In genomic region chr10:100969175-100970075, GRCh38 we compare ENCODE assay signal across 8 cellular contexts. TPM values are rescaled to one million over a fixed set of nuclear protein-coding genes. Genes with fewer than 3 reads are reported as not detected.
A peak's percentile ranks its signal among the peaks of the same experiment; 100 is the strongest.
DNase-seq lines count a peak whose midpoint lies in the region; ATAC-seq, FAIRE-seq and TF ChIP-seq lines count a peak whose summit lies in the region.

SEMA4G (plus strand) TSS chr10:100969504; CDS start chr10:100972913, 3,409 bp downstream.

- H3K4me3 ChIP-seq in A549 (peak within 1 kb of the TSS; percentile 84), fibroblast of lung (replicated peaks in 1 of 4; ENCODE audit: control extremely low read depth in 1 of 4, insufficient read depth in 1 of 4, low read depth in 3 of 4, low read length in 4 of 4) (peak within 1 kb of the TSS; percentile 40 to 68 (median 44)), upper lobe of right lung (peak within 1 kb of the TSS; percentile 66)

- no peak for FAIRE-seq in A549 (lab: Jason Lieb, UNC)

- ATAC-seq in A549 (peak; percentile 58 to 88), natural killer cell (peak; percentile 69 to 86 (median 83)), upper lobe of right lung (peak; percentile 78), HG03378 (IDR thresholded peaks at IDR 0.05; ENCODE audit: unreplicated experiment) (no peak)

- no peaks in the 10 kb centered on the region for H3K36me3 Mint-ChIP-seq in natural killer cell

- peak within 1 kb of the TSS; percentile 21 for H3K9ac ChIP-seq in fibroblast of lung (ENCODE audit: insufficient read depth, low read length)

- no peaks in the 10 kb centered on the region for H3K79me2 ChIP-seq in fibroblast of lung (ENCODE audit: control insufficient read depth, insufficient read depth, low read length)

- H3K9me3 ChIP-seq in A549 (no peaks in the 10 kb centered on the region), fibroblast of lung (ENCODE audit: control insufficient read depth, insufficient read depth, low read depth, low read length) (no peaks in the 10 kb centered on the region), upper lobe of right lung (no peaks in the 10 kb centered on the region)

- CTCF ChIA-PET in A549 (lab: Yijun Ruan, JAX), result interaction anchor here (0.6 to 2.8 kb wide), 20 partner anchors 11 to 601 kb away, joined by 3 to 13 read pairs (median 4); partner anchors contain the start of genes PDZD7 and SFXN3

- H3K27ac ChIP-seq in A549, result peak within 1 kb of the TSS; percentile 70 to 88
- H3K27ac ChIP-seq in fibroblast of lung (ENCODE audit: insufficient read depth, low read length), result no peak within 1 kb of the TSS
- no peak within 1 kb of the TSS for H3K27ac ChIP-seq in upper lobe of right lung

- TF ChIP-seq CTCF in A549 (IDR thresholded peaks at IDR 0.05) (peak; percentile 60), GM12874 (IDR thresholded peaks at IDR 0.05; ENCODE audit: insufficient read depth, low read depth, low read length) (peak; percentile 88), fibroblast of lung (conservative IDR thresholded peaks at IDR 0.05 in 1 of 2, IDR thresholded peaks at IDR 0.05 in 1 of 2; ENCODE audit: low read depth in 1 of 2, low read length in 2 of 2) (peak; percentile 61 to 77), natural killer cell (IDR thresholded peaks at IDR 0.05) (peak; percentile 72), upper lobe of right lung (IDR thresholded peaks at IDR 0.05) (peak; percentile 70)

- H3K4me1 ChIP-seq in A549 (peaks cover 34% of the 10 kb centered on the region), fibroblast of lung (ENCODE audit: control insufficient read depth, extremely low read depth, insufficient read depth, low read length) (peaks cover 3% of the 10 kb centered on the region), upper lobe of right lung (peaks cover 13% of the 10 kb centered on the region)

- H3K9me3 Mint-ChIP-seq in natural killer cell, result no peaks in the 10 kb centered on the region

- H3K36me3 ChIP-seq in fibroblast of lung (ENCODE audit: control insufficient read depth, insufficient read depth, low read length) (peaks cover 2% of the 10 kb centered on the region), upper lobe of right lung (peaks cover 14% of the 10 kb centered on the region)

- WGBS in A549 (ENCODE audit: missing lambda C conversion rate), result 0% methylated on average over 23 of the region's 71 CpGs

- H3K27me3 ChIP-seq in fibroblast of lung (ENCODE audit: control insufficient read depth, insufficient read depth, low read length), result no peaks in the 10 kb centered on the region
- H3K27me3 ChIP-seq in upper lobe of right lung, result no peaks in the 10 kb centered on the region

- peak within 1 kb of the TSS; percentile 81 for H3K4me3 Mint-ChIP-seq in natural killer cell

- H3K27me3 Mint-ChIP-seq in natural killer cell (ENCODE audit: low read depth in 2 of 2), result no peaks in the 10 kb centered on the region

- intact Hi-C loops in natural killer cell (cut with micrococcal nuclease), result loop anchor here (1.0 kb wide), 1 partner anchor 44 kb away; no protein-coding TSS in a partner anchor
- intact Hi-C loops in upper lobe of right lung (cut with DNase I), result no loop called here

- TF ChIP-seq RAD21 in A549 (conservative IDR thresholded peaks at IDR 0.05 in 1 of 2, IDR thresholded peaks at IDR 0.05 in 1 of 2), result peak in 1 of 2 experiments; percentile 23; a peak in 1 of 5 replicates

- no peaks in the 10 kb centered on the region for H4K20me1 ChIP-seq in fibroblast of lung (ENCODE audit: control insufficient read depth, extremely low read depth, insufficient read depth, low read length)

- DNase-seq in A549 (ENCODE audit: low read depth in 1 of 2, low spot score in 1 of 2) (peak; percentile 44 to 79), NCI-H1105 (lab: John Stamatoyannopoulos, UW) (peak; percentile 50), fibroblast of lung (ENCODE audit: low read depth in 2 of 2) (peak; percentile 15 to 24), natural killer cell (peak; percentile 45), upper lobe of right lung (peak; percentile 77)
- peak; percentile 61 for DNase-seq in activated T-cell treated with anti-CD3 and anti-CD28 coated beads, Interleukin-2, amount 50 U/mL, for 1 hour

- peaks cover 9 to 27% of the 10 kb centered on the region in 2 donors for H3K4me1 Mint-ChIP-seq in natural killer cell

- peak within 1 kb of the TSS; percentile 79 for H2AFZ ChIP-seq in fibroblast of lung (ENCODE audit: low read length)

- peak within 1 kb of the TSS in 1 of 2 donors; percentile 48 for H3K27ac Mint-ChIP-seq in natural killer cell

- no peak; the same call in 1 of the 2 replicates for TF ChIP-seq POLR2A in A549 (IDR thresholded peaks at IDR 0.05; ENCODE audit: low read length)

- TF ChIP-seq EP300 in A549 (IDR thresholded peaks at IDR 0.05), result no peak

- POLR2A ChIA-PET in A549 (lab: Yijun Ruan, JAX), result no interaction called here

- H3K4me2 ChIP-seq in A549, result peak within 1 kb of the TSS; percentile 98
- peak within 1 kb of the TSS; percentile 87 for H3K4me2 ChIP-seq in fibroblast of lung (ENCODE audit: extremely low read depth, insufficient read depth, low read length)

TF ChIP-seq in A549, 52 proteins besides CTCF, POLR2A, EP300 and RAD21 (continues in another document):
- TF ChIP-seq E2F6 (IDR thresholded peaks at IDR 0.05; ENCODE audit: borderline replicate concordance, low read depth) (no peak), MYC (IDR thresholded peaks at IDR 0.05; ENCODE audit: borderline replicate concordance, low read length) (peak; percentile 57; the same call in 1 of the 2 replicates), ELK1 (IDR thresholded peaks at IDR 0.05; ENCODE audit: low read depth, low read length) (no peak), ZNF302 (CRISPR knock-in tag; IDR thresholded peaks at IDR 0.05) (no peak), HEYL (CRISPR knock-in tag; IDR thresholded peaks at IDR 0.05) (no peak), HES2 (IDR thresholded peaks at IDR 0.05) (no peak), NFE2L2 (conservative IDR thresholded peaks at IDR 0.05; ENCODE audit: low read length) (no peak), FOXS1 (CRISPR knock-in tag; IDR thresholded peaks at IDR 0.05) (no peak), PHF8 (IDR thresholded peaks at IDR 0.05; ENCODE audit: borderline replicate concordance, low read depth) (no peak), JUN (IDR thresholded peaks at IDR 0.05) (no peak), MAFK (IDR thresholded peaks at IDR 0.05; ENCODE audit: partially characterized antibody) (no peak), JUNB (IDR thresholded peaks at IDR 0.05) (no peak), BCL3 (IDR thresholded peaks at IDR 0.05) (no peak), RARB (CRISPR knock-in tag; IDR thresholded peaks at IDR 0.05) (no peak), MAX (IDR thresholded peaks at IDR 0.05) (peak; percentile 43), MAZ (IDR thresholded peaks at IDR 0.05; ENCODE audit: borderline replicate concordance, low read depth, low read length) (no peak), RNF2 (IDR thresholded peaks at IDR 0.05; ENCODE audit: borderline replicate concordance, low read depth) (no peak), CEBPB (IDR thresholded peaks at IDR 0.05) (no peak), SMC3 (IDR thresholded peaks at IDR 0.05) (peak; percentile 44; the same call in 2 of the 3 replicates)

RNA-seq across cellular contexts. Expression of gene SEMA4G, which starts in this region (rescaled TPM):
- polyA plus RNA-seq in A549 (2011; rRNA removed) (17.4 and 31.1 TPM in 2 replicates), A549 (2017; fragmentation: RNase III; extraction: RNeasy Plus Mini Kit Qiagen cat#74134 plus additional on column Dnase treatment) (10.2 to 13.5 TPM (median 13.3 TPM) in 3 replicates), fibroblast of lung (3.2 and 3.5 TPM in 2 replicates)
- 10.7 and 14.0 TPM in 2 replicates for polyA plus RNA-seq in A549 (2012; cell fraction: cytosol; rRNA removed)
- 22.3 and 28.5 TPM in 2 replicates for polyA plus RNA-seq in A549 (2012; cell fraction: nucleus; rRNA removed)
- polyA minus RNA-seq in A549 (2011; rRNA and poly(A)+ RNA removed), result 27.1 and 33.0 TPM in 2 replicates
- total RNA-seq in fibroblast of lung (0.51 and 1.8 TPM in 2 replicates), natural killer cell (1 to 10 TPM in 1 of 3 donors, under 1 TPM in 1, not detected in 1; 0.53 to 1.7 TPM), upper lobe of right lung (6.7 TPM)
- polyA plus RNA-seq in fibroblast of lung (2012), result 3.7 and 5.5 TPM in 2 replicates
- polyA minus RNA-seq in fibroblast of lung (ENCODE audit: low replicate concordance), result 13.9 and 14.5 TPM in 2 replicates

Comparison
In these comparisons a context has a peak if more than half of its experiments do, and no peak if none do; other contexts are left out.
1. DNase-seq: peak in every context shown above with its lines; median percentile 77 in upper lobe of right lung; 62 in A549; 61 in activated T-cell treated with anti-CD3 and anti-CD28 coated beads, Interleukin-2, amount 50 U/mL, for 1 hour; 50 in NCI-H1105; 45 in natural killer cell; 20 in fibroblast of lung.
2. H3K27ac ChIP-seq: peak in A549 (2 of 2); none in fibroblast of lung (single experiment) and upper lobe of right lung (single experiment).
3. Peak in every context shown above with its lines, with median percentiles within 50 percentile points of each other: H3K4me3 ChIP-seq and CTCF ChIP-seq.